8 cellular contexts compared by ENCODE assay signal in genomic region chr7:73556208-73557107, GRCh38. TPM values are rescaled to one million over a fixed set of nuclear protein-coding genes. Genes with fewer than 3 reads are reported as not detected.
DNase-seq lines count a peak whose midpoint lies in the region; ATAC-seq and TF ChIP-seq lines count a peak whose summit lies in the region.

No MANE protein-coding gene starts in this region.

- H3K9me3 ChIP-seq in suprapubic skin: no peaks in the 10 kb centered on the region

- peaks cover 22% of the 10 kb centered on the region for H3K4me1 Mint-ChIP-seq in T-helper 1 cell treated with Interleukin-12 subunit alpha and Interleukin-12 subunit beta and Interleukin-4 antibody, amounts not matched to agents 30 μg/mL and 1 μg/mL, for 36 hours (ENCODE audit: low read depth)
- peaks cover 33% of the 10 kb centered on the region for H3K4me1 Mint-ChIP-seq in activated CD8-positive, alpha-beta T cell treated with anti-CD3 and anti-CD28 coated beads, Interleukin-2, amount 10 ng/mL, durations not matched to agents 7 days and 5 days (ENCODE audit: low read depth)
- H3K4me1 Mint-ChIP-seq in immature natural killer cell: peaks cover 36 to 40% of the 10 kb centered on the region in 2 donors

- no peak for TF ChIP-seq CTCF in suprapubic skin (IDR thresholded peaks at IDR 0.05)

- H3K27me3 Mint-ChIP-seq in T-helper 1 cell treated with Interleukin-12 subunit alpha and Interleukin-12 subunit beta and Interleukin-4 antibody, amounts not matched to agents 30 μg/mL and 1 μg/mL, for 36 hours (ENCODE audit: low read depth): no peaks in the 10 kb centered on the region
- peaks cover 6% of the 10 kb centered on the region for H3K27me3 Mint-ChIP-seq in activated CD8-positive, alpha-beta T cell treated with anti-CD3 and anti-CD28 coated beads, Interleukin-2, amount 10 ng/mL, durations not matched to agents 7 days and 5 days (ENCODE audit: low read depth)
- peaks cover 3 to 18% (median 4%) of the 10 kb centered on the region in 3 donors for H3K27me3 Mint-ChIP-seq in immature natural killer cell (ENCODE audit: low read depth in 3 of 3)

- POLR2A ChIA-PET in activated CD8-positive, alpha-beta T cell treated with anti-CD3 and anti-CD28 coated beads, Interleukin-2, amount 10 ng/mL, durations not matched to agents 7 days and 5 days (lab: Charles Lee): interaction anchor here (0.6 to 3.7 kb wide), 11 partner anchors 8 to 182 kb away, joined by 3 to 50 read pairs (median 4); partner anchors contain the start of genes ABHD11, BAZ1B and TBL2

- WGBS in suprapubic skin: 15% methylated on average over 28 of the region's 28 CpGs

- peak overlapping the region; percentile 100 for H3K27ac ChIP-seq in suprapubic skin

- TF ChIP-seq POLR2A in suprapubic skin (IDR thresholded peaks at IDR 0.05): no peak

- peaks cover 11% of the 10 kb centered on the region for H3K36me3 Mint-ChIP-seq in T-helper 1 cell treated with Interleukin-12 subunit alpha and Interleukin-12 subunit beta and Interleukin-4 antibody, amounts not matched to agents 30 μg/mL and 1 μg/mL, for 36 hours (ENCODE audit: low read depth)
- H3K36me3 Mint-ChIP-seq in activated CD8-positive, alpha-beta T cell treated with anti-CD3 and anti-CD28 coated beads, Interleukin-2, amount 10 ng/mL, durations not matched to agents 7 days and 5 days (ENCODE audit: low read depth): peaks cover 32% of the 10 kb centered on the region
- H3K36me3 Mint-ChIP-seq in immature natural killer cell: peaks cover 4 to 8% (median 6%) of the 10 kb centered on the region in 3 donors

- H3K4me3 ChIP-seq in suprapubic skin: peak overlapping the region; percentile 86

- DNase-seq in T-helper 1 cell: no peak
- no peak for DNase-seq in activated CD8-positive, alpha-beta T cell treated with anti-CD3 and anti-CD28 coated beads, Interleukin-2, amount 10 ng/mL, durations not matched to agents 7 days and 5 days
- DNase-seq in immature natural killer cell: no peak
- DNase-seq in suprapubic skin (ENCODE audit: low spot score in 2 of 2): no peak
- no peak for DNase-seq in NCI-H510A treated with DMSO at 0.1 percent for 48 hours (lab: John Stamatoyannopoulos, UW)
- DNase-seq in D341Med (ENCODE audit: low spot score): no peak

- H3K36me3 ChIP-seq in suprapubic skin: peaks cover 25% of the 10 kb centered on the region

- no peak for ATAC-seq in activated CD8-positive, alpha-beta T cell treated with anti-CD3 and anti-CD28 coated beads, Interleukin-2, amount 10 ng/mL, durations not matched to agents 7 days and 5 days
- ATAC-seq in HG02938 (IDR thresholded peaks at IDR 0.05; ENCODE audit: unreplicated experiment): no peak

- no peaks in the 10 kb centered on the region for H3K27me3 ChIP-seq in suprapubic skin

- no peak for TF ChIP-seq EP300 in suprapubic skin (IDR thresholded peaks at IDR 0.05)

- CTCF ChIA-PET in activated CD8-positive, alpha-beta T cell treated with anti-CD3 and anti-CD28 coated beads, Interleukin-2, amount 10 ng/mL, durations not matched to agents 7 days and 5 days (lab: Charles Lee): interaction anchor here (0.7 to 1.3 kb wide), 7 partner anchors 11 to 105 kb away, joined by 3 to 5 read pairs (median 3); no protein-coding TSS in a partner anchor

- H3K9me3 Mint-ChIP-seq in T-helper 1 cell treated with Interleukin-12 subunit alpha and Interleukin-12 subunit beta and Interleukin-4 antibody, amounts not matched to agents 30 μg/mL and 1 μg/mL, for 36 hours: no peaks in the 10 kb centered on the region
- no peaks in the 10 kb centered on the region for H3K9me3 Mint-ChIP-seq in activated CD8-positive, alpha-beta T cell treated with anti-CD3 and anti-CD28 coated beads, Interleukin-2, amount 10 ng/mL, durations not matched to agents 7 days and 5 days (ENCODE audit: insufficient read depth)
- no peaks in the 10 kb centered on the region for H3K9me3 Mint-ChIP-seq in immature natural killer cell

- H3K4me3 Mint-ChIP-seq in T-helper 1 cell treated with Interleukin-12 subunit alpha and Interleukin-12 subunit beta and Interleukin-4 antibody, amounts not matched to agents 30 μg/mL and 1 μg/mL, for 36 hours: peak overlapping the region; percentile 89
- H3K4me3 Mint-ChIP-seq in activated CD8-positive, alpha-beta T cell treated with anti-CD3 and anti-CD28 coated beads, Interleukin-2, amount 10 ng/mL, durations not matched to agents 7 days and 5 days: peak overlapping the region; percentile 90
- peak overlapping the region; percentile 84 to 95 (median 90) for H3K4me3 Mint-ChIP-seq in immature natural killer cell

- peaks cover 25% of the 10 kb centered on the region for H3K4me1 ChIP-seq in suprapubic skin

- peak overlapping the region; percentile 82 for H3K27ac Mint-ChIP-seq in T-helper 1 cell treated with Interleukin-12 subunit alpha and Interleukin-12 subunit beta and Interleukin-4 antibody, amounts not matched to agents 30 μg/mL and 1 μg/mL, for 36 hours
- H3K27ac Mint-ChIP-seq in activated CD8-positive, alpha-beta T cell treated with anti-CD3 and anti-CD28 coated beads, Interleukin-2, amount 10 ng/mL, durations not matched to agents 7 days and 5 days: peak overlapping the region; percentile 81
- peak overlapping the region; percentile 87 to 95 (median 92) for H3K27ac Mint-ChIP-seq in immature natural killer cell

RNA-seq across cellular contexts. Expression of gene BCL7B, which starts 1.0 kb away (rescaled TPM):
- 10 to 100 TPM; 76.8 to 80.8 TPM for total RNA-seq in activated CD8-positive, alpha-beta T cell treated with anti-CD3 and anti-CD28 coated beads, Interleukin-2, amount 10 ng/mL, durations not matched to agents 7 days and 5 days
- polyA plus RNA-seq in immature natural killer cell: 100 to 1,000 TPM in 1 of 3 donors, 10 to 100 TPM in 2; 89.1 to 103 (median 95.5) TPM
- 10 to 100 TPM; 33.4 to 55.4 (median 46.1) TPM for total RNA-seq in suprapubic skin

RNA-seq across cellular contexts. Expression of gene TBL2, which starts 21.9 kb away (rescaled TPM):
- 10 to 100 TPM; 26.1 to 26.4 TPM for total RNA-seq in activated CD8-positive, alpha-beta T cell treated with anti-CD3 and anti-CD28 coated beads, Interleukin-2, amount 10 ng/mL, durations not matched to agents 7 days and 5 days
- 10 to 100 TPM; 19.3 to 32.4 (median 21.7) TPM for polyA plus RNA-seq in immature natural killer cell
- 10 to 100 TPM; 23.3 to 43.3 (median 40.8) TPM for total RNA-seq in suprapubic skin

RNA-seq across cellular contexts. Expression of gene BAZ1B, which starts 34.4 kb away (rescaled TPM):
- total RNA-seq in activated CD8-positive, alpha-beta T cell treated with anti-CD3 and anti-CD28 coated beads, Interleukin-2, amount 10 ng/mL, durations not matched to agents 7 days and 5 days: 100 to 1,000 TPM; 111 to 112 TPM
- 10 to 100 TPM in 1 of 3 donors, 1 to 10 TPM in 2; 3.6 to 23.4 (median 7.4) TPM for polyA plus RNA-seq in immature natural killer cell
- 10 to 100 TPM; 27.9 to 36.7 (median 29.6) TPM for total RNA-seq in suprapubic skin
